ENCODE assay signal across 13 cellular contexts in the genomic region with DNA sequence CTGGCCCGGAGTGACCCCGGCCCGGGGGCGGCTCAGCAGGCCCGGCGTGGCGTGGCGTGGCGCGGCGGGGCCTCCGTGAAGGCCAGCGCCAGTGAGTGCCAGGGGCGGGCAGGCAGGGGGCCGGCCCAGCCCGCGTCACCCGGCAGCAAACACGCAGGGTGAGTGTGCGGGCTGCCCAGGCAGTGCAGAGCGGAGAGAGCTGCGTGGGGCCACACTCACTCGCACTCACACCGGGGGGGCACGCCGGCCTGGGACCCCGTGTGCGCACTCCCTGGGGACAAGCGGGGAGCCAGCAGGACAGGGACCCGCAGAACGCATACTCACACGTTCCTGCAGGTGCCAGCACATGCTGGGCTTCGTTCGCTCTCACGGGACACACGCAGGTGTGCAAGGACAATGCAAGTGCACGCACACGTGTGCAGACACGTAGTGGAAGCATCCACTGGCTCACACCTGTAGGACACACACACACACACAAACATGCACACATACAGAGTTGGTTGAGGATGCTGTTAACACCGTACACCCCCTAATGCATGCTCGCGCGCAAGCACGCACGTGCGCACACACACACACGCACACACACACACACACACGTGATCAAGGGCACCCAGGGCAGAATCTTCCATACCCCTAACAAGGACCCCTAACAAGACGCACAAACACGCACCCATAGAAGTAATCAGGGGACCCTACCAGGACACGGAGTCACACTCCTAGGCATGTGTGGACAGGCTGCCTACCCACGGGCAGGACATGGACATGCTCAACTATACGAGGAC. TPM values are rescaled to one million over a fixed set of nuclear protein-coding genes. Genes with fewer than 3 reads are reported as not detected.
DNase-seq lines count a peak whose midpoint lies in the region; ATAC-seq, FAIRE-seq and TF ChIP-seq lines count a peak whose summit lies in the region.
"Had no signal": no experiment of that assay in that cellular context is flagged by ENCODE, and none has a peak within 500 bp of the region (broad histone marks: within the 10 kb centered on the region; RNA-seq: fewer than 3 reads in every experiment).

No MANE protein-coding gene starts in this region.

- H3K4me3 Mint-ChIP-seq in activated naive CD4-positive, alpha-beta T cell treated with anti-CD3 and anti-CD28 coated beads, Interleukin-2, amount 10 ng/mL, durations not matched to agents 7 days and 5 days = no peak overlapping the region

- H3K4me1 ChIP-seq in heart right ventricle (peaks cover 0 to 11% (median 9%) of the 10 kb centered on the region in 9 donors), neuronal stem cell (ENCODE audit: control insufficient read depth in 2 of 2, insufficient read depth in 1 of 2, low read depth in 1 of 2, low read length in 2 of 2) (peaks cover 2 to 3% of the 10 kb centered on the region in 2 donors)

- H3K27me3 ChIP-seq in heart right ventricle (peaks cover 0 to 53% (median 16%) of the 10 kb centered on the region in 7 donors), neuronal stem cell (ENCODE audit: control insufficient read depth in 3 of 3, insufficient read depth in 3 of 3, low read depth in 1 of 3, low read length in 3 of 3) (peaks cover 0 to 28% (median 7%) of the 10 kb centered on the region in 3 experiments)

- H3K9me3 ChIP-seq in heart right ventricle = peaks cover 0 to 3% (median 0%) of the 10 kb centered on the region in 11 donors
- peaks cover 6% of the 10 kb centered on the region in 2 donors for H3K9me3 ChIP-seq in neuronal stem cell (replicated peaks in 1 of 2; ENCODE audit: control insufficient read depth in 2 of 2, insufficient read depth in 1 of 2, low read depth in 1 of 2, low read length in 2 of 2)

- H3K9ac ChIP-seq in neuronal stem cell (ENCODE audit: low read depth, low read length, poor library complexity) = peak overlapping the region; percentile 81

- no peak overlapping the region for H2BK120ac ChIP-seq in neuronal stem cell (ENCODE audit: low read depth, low read length)

- H4K8ac ChIP-seq in neuronal stem cell (ENCODE audit: low read depth, low read length) = peak overlapping the region; percentile 96

- CTCF ChIA-PET in activated naive CD4-positive, alpha-beta T cell treated with anti-CD3 and anti-CD28 coated beads, Interleukin-2, amount 10 ng/mL, durations not matched to agents 7 days and 5 days (lab: Charles Lee) = no interaction called here

- H2AK5ac ChIP-seq in neuronal stem cell (ENCODE audit: low read depth, low read length) = peak overlapping the region; percentile 99

- peak overlapping the region; percentile 91 for H3K23ac ChIP-seq in neuronal stem cell (ENCODE audit: low read depth, low read length, poor library complexity)

- H3K36me3 ChIP-seq in heart right ventricle (peaks cover 0 to 12% (median 0%) of the 10 kb centered on the region in 9 donors), neuronal stem cell (replicated peaks in 1 of 2; ENCODE audit: control insufficient read depth in 2 of 2, insufficient read depth in 2 of 2, low read length in 2 of 2) (no peaks in the 10 kb centered on the region)

- H2BK5ac ChIP-seq in neuronal stem cell (ENCODE audit: low read length) = no peak overlapping the region

- peak overlapping the region; percentile 92 for H4K91ac ChIP-seq in neuronal stem cell (ENCODE audit: low read depth, low read length, poor library complexity)

- no peak overlapping the region for H3K27ac Mint-ChIP-seq in activated naive CD4-positive, alpha-beta T cell treated with anti-CD3 and anti-CD28 coated beads, Interleukin-2, amount 10 ng/mL, durations not matched to agents 7 days and 5 days

- TF ChIP-seq CTCF in heart right ventricle (IDR thresholded peaks at IDR 0.05) = no peak

- peak overlapping the region; percentile 91 for H3K4me2 ChIP-seq in neuronal stem cell (ENCODE audit: insufficient read depth, low read length, poor library complexity, severe bottlenecking)

- peak; percentile 32 for FAIRE-seq in urothelium cell line (lab: Jason Lieb, UNC)
- no peak for FAIRE-seq in RCC 7860 (lab: Jason Lieb, UNC)

- peak overlapping the region; percentile 98 for H3K4ac ChIP-seq in neuronal stem cell (ENCODE audit: low read length)

- peak overlapping the region; percentile 87 for H2BK15ac ChIP-seq in neuronal stem cell (ENCODE audit: low read length)

- H3K27me3 Mint-ChIP-seq in activated naive CD4-positive, alpha-beta T cell treated with anti-CD3 and anti-CD28 coated beads, Interleukin-2, amount 10 ng/mL, durations not matched to agents 7 days and 5 days = peaks cover 78% of the 10 kb centered on the region

- peak in 6 of 8 donors; percentile 11 to 68 (median 31) for ATAC-seq in heart right ventricle

- H3K36me3 Mint-ChIP-seq in activated naive CD4-positive, alpha-beta T cell treated with anti-CD3 and anti-CD28 coated beads, Interleukin-2, amount 10 ng/mL, durations not matched to agents 7 days and 5 days = peaks cover 1% of the 10 kb centered on the region

- peak overlapping the region; percentile 92 for H3K18ac ChIP-seq in neuronal stem cell (ENCODE audit: low read length)

- no peak overlapping the region for H2AFZ ChIP-seq in neuronal stem cell (ENCODE audit: low read length)

- H3K79me1 ChIP-seq in neuronal stem cell (ENCODE audit: low read depth, low read length) = peaks cover 8% of the 10 kb centered on the region

- H2BK12ac ChIP-seq in neuronal stem cell (ENCODE audit: low read length) = peak overlapping the region; percentile 97

- H3K14ac ChIP-seq in neuronal stem cell (ENCODE audit: low read length) = peak overlapping the region; percentile 94

- peaks cover 6% of the 10 kb centered on the region for H3K4me1 Mint-ChIP-seq in activated naive CD4-positive, alpha-beta T cell treated with anti-CD3 and anti-CD28 coated beads, Interleukin-2, amount 10 ng/mL, durations not matched to agents 7 days and 5 days

- peak overlapping the region in 9 of 10 donors; percentile 28 to 56 (median 52) for H3K4me3 ChIP-seq in heart right ventricle
- H3K4me3 ChIP-seq in neuronal stem cell (ENCODE audit: low read length in 2 of 2) = peak overlapping the region in 1 of 2 donors; percentile 46

- DNase-seq in activated naive CD4-positive, alpha-beta T cell treated with anti-CD3 and anti-CD28 coated beads, Interleukin-2, amount 10 ng/mL, durations not matched to agents 7 days and 5 days = peak; percentile 8
- DNase-seq in activated naive CD4-positive, alpha-beta T cell (lab: John Stamatoyannopoulos, UW) = no peak
- peak in 1 of 2 donors; percentile 3 for DNase-seq in heart right ventricle
- DNase-seq in neuronal stem cell (ENCODE audit: low spot score) = no peak
- DNase-seq in urothelium cell line (ENCODE audit: low spot score) = no peak
- DNase-seq in UCSD-AML1 (lab: John Stamatoyannopoulos, UW; ENCODE audit: unreplicated experiment) = no peak
- DNase-seq in RCC 7860 (ENCODE audit: low spot score) = no peak
- no peak for DNase-seq in activated gamma-delta T cell (lab: John Stamatoyannopoulos, UW)
- DNase-seq: central memory CD4-positive, alpha-beta T cell; T-helper 2 cell had no signal

- H3K9me3 Mint-ChIP-seq in activated naive CD4-positive, alpha-beta T cell treated with anti-CD3 and anti-CD28 coated beads, Interleukin-2, amount 10 ng/mL, durations not matched to agents 7 days and 5 days = no peaks in the 10 kb centered on the region

- intact Hi-C loops in heart right ventricle (cut with DNase I) = no loop called here

- 49% methylated on average over 52 to 53 of the region's 53 CpGs for WGBS in heart right ventricle, 2 donors
- no CpG with 5 or more reads among the region's 53 CpGs for WGBS in neuronal stem cell (ENCODE audit: extremely low coverage in 2 of 2, insufficient read length in 2 of 2, insufficient replicate concordance in 1 of 2), 2 donors

- H3K27ac ChIP-seq in heart right ventricle (no peak overlapping the region), neuronal stem cell (replicated peaks; ENCODE audit: low read length) (no peak overlapping the region)
- H3K27ac ChIP-seq: HL-60 had no signal

RNA-seq across cellular contexts. Expression of a gene that starts 7.7 kb away (rescaled TPM):
- 1 to 10 TPM in 2 of 10 donors, under 1 TPM in 7, not detected in 1; 0.05 to 1.6 (median 0.06) TPM for total RNA-seq in heart right ventricle
- under 1 TPM; 0.01 to 0.07 TPM for polyA plus RNA-seq in heart right ventricle
- polyA plus RNA-seq in neuronal stem cell (2013, experiment 1 of 2) = 0.03 TPM
- polyA plus RNA-seq in neuronal stem cell (2013, experiment 2 of 2) = 0.04 TPM
- total RNA-seq: lung microvascular endothelial cell had no signal
- polyA plus RNA-seq: AG04450 had no signal

RNA-seq across cellular contexts. Expression of a gene that starts 11.9 kb away (rescaled TPM):
- total RNA-seq in heart right ventricle = 1 to 10 TPM; 2.1 to 5.8 (median 4.4) TPM
- polyA plus RNA-seq in heart right ventricle = 1 to 10 TPM; 3.6 to 4.3 TPM
- polyA plus RNA-seq in neuronal stem cell (2013, experiment 1 of 2) = 25.0 TPM
- 24.4 TPM for polyA plus RNA-seq in neuronal stem cell (2013, experiment 2 of 2)

RNA-seq across cellular contexts. Expression of a gene that starts 45.3 kb away (rescaled TPM):
- 10 to 100 TPM in 8 of 10 donors, 1 to 10 TPM in 2; 7.6 to 14.6 (median 12.2) TPM for total RNA-seq in heart right ventricle
- 1 to 10 TPM; 3.1 to 4.5 TPM for polyA plus RNA-seq in heart right ventricle
- 0.32 TPM for polyA plus RNA-seq in neuronal stem cell (2013, experiment 1 of 2)
- 0.25 TPM for polyA plus RNA-seq in neuronal stem cell (2013, experiment 2 of 2)
